In the genomic region with DNA sequence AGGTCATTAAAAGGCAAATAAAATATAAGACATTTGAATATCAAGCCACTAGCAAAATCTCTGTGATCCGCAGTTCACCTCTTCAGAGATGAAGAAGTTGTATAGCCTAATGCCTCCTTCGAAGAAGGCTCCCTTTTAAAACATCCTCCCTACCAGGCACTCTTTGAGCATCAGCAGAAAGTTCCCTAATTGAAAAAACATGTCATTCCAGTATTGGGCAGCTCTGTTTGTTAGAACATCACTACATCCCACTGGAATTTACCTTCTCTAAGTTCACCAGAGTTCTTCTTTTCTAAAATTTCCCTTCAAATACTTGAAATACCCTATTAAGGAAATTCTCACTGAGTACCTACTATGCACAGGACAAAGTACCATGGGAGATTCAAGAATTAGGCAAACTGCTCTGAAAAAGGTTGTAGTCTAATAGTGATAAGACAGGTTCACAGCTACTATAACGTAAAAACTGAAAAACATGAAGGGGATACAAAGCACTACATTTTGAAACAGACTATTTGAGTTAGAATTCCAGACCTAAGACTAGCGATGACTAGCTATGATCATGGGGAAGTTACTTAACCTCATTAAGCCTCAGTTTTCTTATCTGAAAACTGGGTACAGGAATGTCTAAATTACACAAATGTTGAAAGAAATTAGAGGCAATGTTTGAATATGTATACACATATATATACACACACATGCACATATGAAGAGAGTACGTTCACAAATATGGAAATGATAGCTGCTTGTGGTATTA, we compare ENCODE assay signal across 18 cellular contexts.
DNase-seq lines count a peak whose midpoint lies in the region; ATAC-seq and TF ChIP-seq lines count a peak whose summit lies in the region.
"Had no signal": no experiment of that assay in that cellular context is flagged by ENCODE, and none has a peak within 500 bp of the region (broad histone marks: within the 10 kb centered on the region; RNA-seq: fewer than 3 reads in every experiment).

No MANE protein-coding gene starts in this region.

- H3K36me3 Mint-ChIP-seq in activated T-helper 17 cell treated with anti-CD3 and anti-CD28 coated beads, Interleukin-2, amount 50 U/mL, for 72 hours (ENCODE audit: low read depth): no peaks in the 10 kb centered on the region
- no peaks in the 10 kb centered on the region for H3K36me3 Mint-ChIP-seq in stimulated activated effector memory CD8-positive, alpha-beta T cell treated with anti-CD3 and anti-CD28 coated beads, Interleukin-12 subunit alpha, Interleukin-12 subunit beta, amount 100 ng/mL, for 72 hours
- H3K36me3 Mint-ChIP-seq: CD4-positive, CD25-positive, alpha-beta regulatory T cell had no signal

- no peak for DNase-seq in left ventricle myocardium inferior
- DNase-seq in right atrium auricular region (ENCODE audit: low spot score): no peak
- DNase-seq in GM23248: peak; percentile 5
- DNase-seq in stimulated activated effector memory CD8-positive, alpha-beta T cell treated with anti-CD3 and anti-CD28 coated beads, Interleukin-12 subunit alpha, Interleukin-12 subunit beta, amount 100 ng/mL, for 72 hours (ENCODE audit: low spot score in 2 of 2): no peak
- DNase-seq: BE2C; CD4-positive, CD25-positive, alpha-beta regulatory T cell; EL; GF-D8; MG63; NCI-H1048; NCI-H1417 treated with DMSO at 0.1 percent for 48 hours; NCI-H187; NCI-H446; NCI-H526; Right ventricle myocardium superior had no signal

- H3K27me3 ChIP-seq in left ventricle myocardium inferior (ENCODE audit: low read depth) (no peaks in the 10 kb centered on the region), right atrium auricular region (no peaks in the 10 kb centered on the region), GM23248 (replicated peaks; ENCODE audit: insufficient read depth) (no peaks in the 10 kb centered on the region)
- H3K27me3 ChIP-seq: BE2C, MG63 had no signal

- H3K27me3 Mint-ChIP-seq in activated T-helper 17 cell treated with anti-CD3 and anti-CD28 coated beads, Interleukin-2, amount 50 U/mL, for 72 hours: peaks cover 3% of the 10 kb centered on the region

- H3K79me2 ChIP-seq in GM23248 (ENCODE audit: insufficient read depth): no peaks in the 10 kb centered on the region

- TF ChIP-seq CTCF in left ventricle myocardium inferior (IDR thresholded peaks at IDR 0.05; ENCODE audit: borderline replicate concordance): no peak
- no peak for TF ChIP-seq CTCF in right atrium auricular region (IDR thresholded peaks at IDR 0.05)

- H3F3A ChIP-seq in GM23248 (ENCODE audit: insufficient read depth): peaks cover 21% of the 10 kb centered on the region

- H4K20me1 ChIP-seq in GM23248 (ENCODE audit: insufficient read depth): no peaks in the 10 kb centered on the region

- H3K9ac ChIP-seq in GM23248: no peak overlapping the region

- H3K27ac Mint-ChIP-seq in activated T-helper 17 cell treated with anti-CD3 and anti-CD28 coated beads, Interleukin-2, amount 50 U/mL, for 72 hours: peak overlapping the region; percentile 11
- H3K27ac Mint-ChIP-seq in stimulated activated effector memory CD8-positive, alpha-beta T cell treated with anti-CD3 and anti-CD28 coated beads, Interleukin-12 subunit alpha, Interleukin-12 subunit beta, amount 100 ng/mL, for 72 hours: no peak overlapping the region

- H3K4me1 ChIP-seq in left ventricle myocardium inferior: peaks cover 18% of the 10 kb centered on the region
- peaks cover 0 to 5% of the 10 kb centered on the region in 2 donors for H3K4me1 ChIP-seq in right atrium auricular region
- H3K4me1 ChIP-seq in GM23248 (ENCODE audit: insufficient read depth): peaks cover 14% of the 10 kb centered on the region
- H3K4me1 ChIP-seq: BE2C had no signal

- H2AFZ ChIP-seq in GM23248: no peak overlapping the region

- no peaks in the 10 kb centered on the region for H3K36me3 ChIP-seq in left ventricle myocardium inferior
- H3K36me3 ChIP-seq in right atrium auricular region: no peaks in the 10 kb centered on the region
- no peaks in the 10 kb centered on the region for H3K36me3 ChIP-seq in GM23248 (ENCODE audit: low read depth)
- H3K36me3 ChIP-seq: BE2C, MG63 had no signal

- intact Hi-C loops in left ventricle myocardium inferior (cut with micrococcal nuclease): loop anchor here (10.0 kb wide), 1 partner anchor 484 kb away; no protein-coding TSS in a partner anchor

- peak; percentile 37 for ATAC-seq in activated T-helper 17 cell treated with anti-CD3 and anti-CD28 coated beads, Interleukin-2, amount 50 U/mL, for 72 hours (replicated peaks)
- peak; percentile 29 for ATAC-seq in stimulated activated effector memory CD8-positive, alpha-beta T cell treated with anti-CD3 and anti-CD28 coated beads, Interleukin-12 subunit alpha, Interleukin-12 subunit beta, amount 100 ng/mL, for 72 hours
- no peak for ATAC-seq in GM18873 (IDR thresholded peaks at IDR 0.05; ENCODE audit: low FRiP score, unreplicated experiment)
- no peak for ATAC-seq in GM19023 (IDR thresholded peaks at IDR 0.05; ENCODE audit: unreplicated experiment)

- H3K9me3 ChIP-seq in left ventricle myocardium inferior (replicated peaks) (no peaks in the 10 kb centered on the region), right atrium auricular region (no peaks in the 10 kb centered on the region), GM23248 (ENCODE audit: low read depth) (no peaks in the 10 kb centered on the region)
- H3K9me3 ChIP-seq: BE2C, MG63 had no signal

- in situ Hi-C loops in GM23248 (cut with MboI): loop anchor here (25.0 kb wide), 1 partner anchor 207 kb away; no protein-coding TSS in a partner anchor

- peak overlapping the region; percentile 69 for H3K27ac ChIP-seq in left ventricle myocardium inferior (replicated peaks)
- H3K27ac ChIP-seq in right atrium auricular region: no peak overlapping the region
- no peak overlapping the region for H3K27ac ChIP-seq in GM23248

- no peaks in the 10 kb centered on the region for H3K4me1 Mint-ChIP-seq in activated T-helper 17 cell treated with anti-CD3 and anti-CD28 coated beads, Interleukin-2, amount 50 U/mL, for 72 hours
- no peaks in the 10 kb centered on the region for H3K4me1 Mint-ChIP-seq in stimulated activated effector memory CD8-positive, alpha-beta T cell treated with anti-CD3 and anti-CD28 coated beads, Interleukin-12 subunit alpha, Interleukin-12 subunit beta, amount 100 ng/mL, for 72 hours
- H3K4me1 Mint-ChIP-seq: CD4-positive, CD25-positive, alpha-beta regulatory T cell had no signal

- no peaks in the 10 kb centered on the region for H3K9me3 Mint-ChIP-seq in activated T-helper 17 cell treated with anti-CD3 and anti-CD28 coated beads, Interleukin-2, amount 50 U/mL, for 72 hours
- H3K9me3 Mint-ChIP-seq in stimulated activated effector memory CD8-positive, alpha-beta T cell treated with anti-CD3 and anti-CD28 coated beads, Interleukin-12 subunit alpha, Interleukin-12 subunit beta, amount 100 ng/mL, for 72 hours: no peaks in the 10 kb centered on the region
- H3K9me3 Mint-ChIP-seq: CD4-positive, CD25-positive, alpha-beta regulatory T cell had no signal

- H3K4me2 ChIP-seq in GM23248 (ENCODE audit: unreplicated experiment): no peak overlapping the region

- 80 to 81% methylated on average over 5 of the region's 5 CpGs for WGBS in GM23248 (ENCODE audit: low coverage in 1 of 2, low lambda C conversion rate in 2 of 2, missing lambda C conversion rate in 2 of 2), 2 experiments

- H3K9me2 ChIP-seq in GM23248 (ENCODE audit: insufficient read depth): no peaks in the 10 kb centered on the region

- H3K4me3 Mint-ChIP-seq in activated T-helper 17 cell treated with anti-CD3 and anti-CD28 coated beads, Interleukin-2, amount 50 U/mL, for 72 hours: no peak overlapping the region
- no peak overlapping the region for H3K4me3 Mint-ChIP-seq in stimulated activated effector memory CD8-positive, alpha-beta T cell treated with anti-CD3 and anti-CD28 coated beads, Interleukin-12 subunit alpha, Interleukin-12 subunit beta, amount 100 ng/mL, for 72 hours
- H3K4me3 Mint-ChIP-seq: CD4-positive, CD25-positive, alpha-beta regulatory T cell had no signal

- H3K4me3 ChIP-seq in left ventricle myocardium inferior (no peak overlapping the region), right atrium auricular region (no peak overlapping the region), GM23248 (no peak overlapping the region)
- H3K4me3 ChIP-seq: MG63 had no signal

Comparison
In these comparisons a context has a peak if more than half of its experiments do, and no peak if none do; other contexts are left out.
1. ATAC-seq: peak in activated T-helper 17 cell treated with anti-CD3 and anti-CD28 coated beads, Interleukin-2, amount 50 U/mL, for 72 hours (single experiment) and stimulated activated effector memory CD8-positive, alpha-beta T cell treated with anti-CD3 and anti-CD28 coated beads, Interleukin-12 subunit alpha, Interleukin-12 subunit beta, amount 100 ng/mL, for 72 hours (single experiment); none in GM18873 (single experiment) and GM19023 (single experiment).